ENCODE assay signal across 8 cellular contexts in the genomic region with DNA sequence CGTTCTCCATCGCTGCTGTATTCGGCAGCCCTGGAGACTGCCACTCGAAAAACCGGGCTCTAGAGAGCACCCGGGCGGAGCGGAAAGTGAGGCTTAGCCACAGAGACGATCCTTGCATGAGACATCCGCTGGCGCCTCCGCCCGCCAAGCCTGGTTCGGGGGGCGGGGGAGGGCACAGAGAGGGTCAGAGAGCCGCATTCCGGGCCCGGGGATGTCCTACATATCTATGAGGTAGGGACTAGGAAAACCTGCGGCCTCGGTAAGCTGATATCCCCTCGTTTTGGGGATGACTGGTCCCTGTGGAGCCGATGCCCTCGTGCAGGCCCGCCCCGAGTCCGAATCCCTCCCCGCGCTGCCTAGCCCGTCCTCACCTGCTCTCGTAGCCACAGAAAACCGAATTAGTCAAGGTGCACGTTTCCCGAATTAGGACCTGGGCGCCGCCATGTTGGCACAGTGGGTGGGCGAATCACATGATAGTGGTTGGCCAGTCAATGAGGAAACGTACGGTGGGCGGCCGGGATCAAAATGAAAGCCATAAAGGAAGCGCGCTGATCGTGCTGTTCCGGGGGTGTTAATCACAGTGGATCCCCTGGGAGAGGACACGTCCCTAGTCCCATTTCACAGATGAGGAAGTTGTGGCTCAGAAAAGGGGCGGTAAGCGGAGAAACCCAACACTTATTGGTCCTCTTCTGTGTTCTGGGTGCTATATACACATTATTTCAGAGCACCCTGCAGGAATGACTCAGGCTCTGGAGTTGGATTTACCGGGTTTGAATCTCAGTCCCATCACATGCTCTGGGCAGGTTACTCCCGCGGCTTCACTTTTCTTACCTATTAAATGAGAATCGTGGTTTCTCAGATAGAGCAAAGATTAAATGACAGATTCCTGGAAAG. TPM values are rescaled to one million over a fixed set of nuclear protein-coding genes. Genes with fewer than 3 reads are reported as not detected.
DNase-seq lines count a peak whose midpoint lies in the region; ATAC-seq, FAIRE-seq and TF ChIP-seq lines count a peak whose summit lies in the region.

A gene (minus strand): TSS at position 459 of the 894 bp plus-strand sequence. CDS start 341 bp downstream, at position 118.

- H4K20me1 ChIP-seq in keratinocyte (ENCODE audit: control insufficient read depth, extremely low read depth, insufficient read depth, low read length) = peaks cover 13% of the 10 kb centered on the region

- DNase-seq in GM10266 (ENCODE audit: extremely low spot score) (peak; percentile 95), NCI-H345 (lab: John Stamatoyannopoulos, UW) (peak; percentile 71), keratinocyte (ENCODE audit: low read depth, low spot score) (peak; percentile 66)
- DNase-seq in activated CD4-positive, CD25-positive, alpha-beta regulatory T cell (lab: John Stamatoyannopoulos, UW) = peak; percentile 76 to 90 (median 82)
- DNase-seq in central memory CD4-positive, alpha-beta T cell = peak; percentile 87
- peak; percentile 90 for DNase-seq in stimulated activated CD4-positive, alpha-beta T cell treated with anti-CD3 and anti-CD28 coated beads, Interleukin-12 subunit alpha, Interleukin-12 subunit beta, amount 100 ng/mL, for 4 hours

- dilution Hi-C loops in keratinocyte (cut with MboI; ENCODE audit: extremely low pct_ligation_motif_present, low sequenced_read_pairs) = no loop called here

- H3K4me2 ChIP-seq in keratinocyte (ENCODE audit: control insufficient read depth, extremely low read depth, insufficient read depth, low read depth, low read length) = peak within 1 kb of the TSS; percentile 97

- peak; percentile 43 for FAIRE-seq in keratinocyte (lab: Jason Lieb, UNC)

- H3K36me3 ChIP-seq in keratinocyte (ENCODE audit: control insufficient read depth in 2 of 2, extremely low read depth in 1 of 2, insufficient read depth in 2 of 2, low read length in 2 of 2) = peaks cover 15 to 24% of the 10 kb centered on the region in 2 experiments

- peak within 1 kb of the TSS; percentile 84 for H3K27ac ChIP-seq in keratinocyte (ENCODE audit: control insufficient read depth, insufficient read depth, low read length)

- H3K4me1 ChIP-seq in keratinocyte (ENCODE audit: control insufficient read depth, extremely low read depth, insufficient read depth, low read length) = peaks cover 32% of the 10 kb centered on the region

- H3K4me3 ChIP-seq in keratinocyte (ENCODE audit: control insufficient read depth in 2 of 3, extremely low read depth in 1 of 3, insufficient read depth in 2 of 3, low read depth in 1 of 3, low read length in 3 of 3) = peak within 1 kb of the TSS; percentile 81 to 96 (median 85)

- no peaks in the 10 kb centered on the region for H3K9me3 ChIP-seq in keratinocyte (ENCODE audit: control insufficient read depth, low read depth, low read length)

- no peaks in the 10 kb centered on the region for H3K27me3 ChIP-seq in keratinocyte (ENCODE audit: control insufficient read depth, extremely low read depth, insufficient read depth, low read length)

- no peak for TF ChIP-seq CTCF in GM10266 (IDR thresholded peaks at IDR 0.05; ENCODE audit: control insufficient read depth, insufficient read depth, low read depth, missing control alignments)
- TF ChIP-seq CTCF in keratinocyte (optimal IDR thresholded peaks at IDR 0.05 in 1 of 3, IDR thresholded peaks at IDR 0.05 in 1 of 3, conservative IDR thresholded peaks at IDR 0.05 in 1 of 3; ENCODE audit: extremely low read depth in 1 of 3, insufficient read depth in 2 of 3, low read length in 3 of 3) = no peak

- peak within 1 kb of the TSS; percentile 91 for H3K9ac ChIP-seq in keratinocyte (ENCODE audit: control insufficient read depth, extremely low read depth, insufficient read depth, low read length)

- no peaks in the 10 kb centered on the region for H3K9me1 ChIP-seq in keratinocyte (ENCODE audit: control insufficient read depth, extremely low read depth, insufficient read depth, low read length)

- peaks cover 48% of the 10 kb centered on the region for H3K79me2 ChIP-seq in keratinocyte (ENCODE audit: control insufficient read depth, insufficient read depth, low read length)

- peak; percentile 35 for ATAC-seq in HG03097 (IDR thresholded peaks at IDR 0.05; ENCODE audit: low FRiP score, unreplicated experiment)
- no peak for ATAC-seq in GM21367 (IDR thresholded peaks at IDR 0.05; ENCODE audit: unreplicated experiment)

- H2AFZ ChIP-seq in keratinocyte (ENCODE audit: control insufficient read depth, low read length) = peak within 1 kb of the TSS; percentile 74

RNA-seq across cellular contexts. Expression of the gene that starts here (rescaled TPM):
- polyA plus RNA-seq in keratinocyte = 30.9 to 44.6 TPM (median 34.5 TPM) in 3 replicates
- 64.5 TPM for polyA plus RNA-seq in keratinocyte (2011; ENCODE audit: low read depth)
- polyA plus RNA-seq in keratinocyte (2011; cell fraction: cytosol; rRNA removed) = 18.8 and 28.3 TPM in 2 replicates
- 196 and 219 TPM in 2 replicates for polyA plus RNA-seq in keratinocyte (2011; cell fraction: nucleus; rRNA removed)
- 32.8 and 38.3 TPM in 2 replicates for polyA plus RNA-seq in keratinocyte (2012; ENCODE audit: low replicate concordance)
- 35.2 to 56.0 TPM (median 36.5 TPM) in 3 replicates for polyA minus RNA-seq in keratinocyte
- 49.7 TPM for polyA minus RNA-seq in keratinocyte (2011; cell fraction: cytosol; rRNA and poly(A)+ RNA removed)
- 33.5 and 41.8 TPM in 2 replicates for polyA minus RNA-seq in keratinocyte (2011; cell fraction: nucleus; rRNA and poly(A)+ RNA removed)
